ENCODE assay signal across 8 cellular contexts in genomic region chr9:70258692-70259511, GRCh38.
A peak's percentile ranks its signal among the peaks of the same experiment; 100 is the strongest.
DNase-seq lines count a peak whose midpoint lies in the region; ATAC-seq and TF ChIP-seq lines count a peak whose summit lies in the region.

SMC5 (plus strand) TSS chr9:70258978; CDS start chr9:70259079, 101 bp downstream.

- DNase-seq in AG20443 (ENCODE audit: low spot score) (peak; percentile 98), NCI-H446 treated with DMSO at 0.1 percent for 48 hours (lab: John Stamatoyannopoulos, UW) (peak; percentile 77), iris pigment epithelial cell (ENCODE audit: low read depth) (peak; percentile 91)
- peak; percentile 85 to 87 for DNase-seq in central memory CD8-positive, alpha-beta T cell (ENCODE audit: low spot score in 2 of 2)
- peak; percentile 77 to 78 for DNase-seq in stimulated activated CD4-positive, alpha-beta T cell treated with anti-CD3 and anti-CD28 coated beads, Interleukin-12 subunit alpha, Interleukin-12 subunit beta, amount 100 ng/mL, for 24 hours (ENCODE audit: low read depth in 2 of 2)

- no peaks in the 10 kb centered on the region for H3K9me3 Mint-ChIP-seq in central memory CD8-positive, alpha-beta T cell

- peak; percentile 67 for ATAC-seq in HG03378 (IDR thresholded peaks at IDR 0.05; ENCODE audit: unreplicated experiment)
- peak; percentile 87 to 88 for ATAC-seq in activated CD4-positive, CD25-positive, alpha-beta regulatory T cell treated with anti-CD3 and anti-CD28 coated beads, Interleukin-2, amount 50 U/mL, for 24 hours
- peak; percentile 88 for ATAC-seq in central memory CD8-positive, alpha-beta T cell (replicated peaks; ENCODE audit: extremely low read depth, poor library complexity, severe bottlenecking)

- H3K27ac Mint-ChIP-seq in central memory CD8-positive, alpha-beta T cell (ENCODE audit: low read depth), result peak within 1 kb of the TSS; percentile 97

- TF ChIP-seq POLR2A in GM19099 (IDR thresholded peaks at IDR 0.05; ENCODE audit: extremely low read depth, insufficient read length, low read depth), result peak; percentile 95

- peak within 1 kb of the TSS; percentile 90 for H3K4me3 Mint-ChIP-seq in central memory CD8-positive, alpha-beta T cell

- peaks cover 12% of the 10 kb centered on the region for H3K36me3 Mint-ChIP-seq in central memory CD8-positive, alpha-beta T cell (ENCODE audit: insufficient read depth)

- peaks cover 49% of the 10 kb centered on the region for H3K4me1 Mint-ChIP-seq in central memory CD8-positive, alpha-beta T cell

- H3K27me3 Mint-ChIP-seq in central memory CD8-positive, alpha-beta T cell, result no peaks in the 10 kb centered on the region

Comparison
In these comparisons a context has a peak if more than half of its experiments do, and no peak if none do; other contexts are left out.
1. Peak in every context shown above with its lines: DNase-seq and ATAC-seq.